1 cellular context compared by ENCODE assay signal in genomic region chr5:171387255-171387969, GRCh38.
A peak's percentile ranks its signal among the peaks of the same experiment; 100 is the strongest.
TF ChIP-seq lines count a peak whose summit lies in the region.

NPM1 (plus strand) TSS chr5:171387849; CDS start chr5:171387949, 100 bp downstream.

TF ChIP-seq in HepG2, 621 proteins besides CTCF, POLR2A, EP300 and RAD21 (continued from another document and continues in another):
- TF ChIP-seq ZNF660 (CRISPR knock-in tag; IDR thresholded peaks at IDR 0.05; ENCODE audit: borderline replicate concordance, low read depth) (no peak), PAF1 (CRISPR knock-in tag; IDR thresholded peaks at IDR 0.05) (no peak), NFATC3 (CRISPR knock-in tag; IDR thresholded peaks at IDR 0.05) (0 out of 2 replicates have a peak, but pooled peaks have one; percentile 51), ZHX2 (IDR thresholded peaks at IDR 0.05; ENCODE audit: low read depth) (peak; percentile 82), ZHX2 (CRISPR knock-in tag; IDR thresholded peaks at IDR 0.05; ENCODE audit: borderline replicate concordance) (0 out of 2 replicates have a peak, but pooled peaks have one; percentile 20), ATF2 (CRISPR knock-in tag; IDR thresholded peaks at IDR 0.05) (peak; percentile 47; the same call in 1 of the 2 replicates), SAP130 (CRISPR knock-in tag; IDR thresholded peaks at IDR 0.05; ENCODE audit: low read depth) (peak; percentile 89), ZNF530 (CRISPR knock-in tag; IDR thresholded peaks at IDR 0.05; ENCODE audit: low read depth) (no peak), ZNF431 (CRISPR knock-in tag; IDR thresholded peaks at IDR 0.05; ENCODE audit: borderline replicate concordance, low read depth) (no peak), ZNF160 (CRISPR knock-in tag; IDR thresholded peaks at IDR 0.05) (peak; percentile 46; the same call in 1 of the 2 replicates), PLSCR1 (CRISPR knock-in tag; IDR thresholded peaks at IDR 0.05; ENCODE audit: borderline replicate concordance) (no peak), REXO4 (CRISPR knock-in tag; IDR thresholded peaks at IDR 0.05; ENCODE audit: borderline replicate concordance) (no peak), ZNF557 (CRISPR knock-in tag; IDR thresholded peaks at IDR 0.05) (peak; percentile 76; the same call in 1 of the 2 replicates), FUBP1 (CRISPR knock-in tag; IDR thresholded peaks at IDR 0.05; ENCODE audit: borderline replicate concordance) (no peak), HOXA7 (CRISPR knock-in tag; IDR thresholded peaks at IDR 0.05) (no peak), ISL2 (CRISPR knock-in tag; IDR thresholded peaks at IDR 0.05) (peak; percentile 56; the same call in 1 of the 2 replicates), MYNN (CRISPR knock-in tag; IDR thresholded peaks at IDR 0.05; ENCODE audit: low read depth) (0 out of 2 replicates have a peak, but pooled peaks have one; percentile 49), ZNF142 (CRISPR knock-in tag; IDR thresholded peaks at IDR 0.05) (peak; percentile 68; the same call in 1 of the 2 replicates), ZNF510 (CRISPR knock-in tag; IDR thresholded peaks at IDR 0.05; ENCODE audit: low read depth) (no peak), HDAC2 (CRISPR knock-in tag; IDR thresholded peaks at IDR 0.05) (peak; percentile 51; the same call in 1 of the 2 replicates), KDM1A (CRISPR knock-in tag; IDR thresholded peaks at IDR 0.05) (no peak), ESRRA (CRISPR knock-in tag; IDR thresholded peaks at IDR 0.05; ENCODE audit: low read depth) (no peak), ZNF780A (CRISPR knock-in tag; IDR thresholded peaks at IDR 0.05) (0 out of 2 replicates have a peak, but pooled peaks have one; percentile 7), ZIK1 (CRISPR knock-in tag; IDR thresholded peaks at IDR 0.05; ENCODE audit: borderline replicate concordance, low read depth) (0 out of 2 replicates have a peak, but pooled peaks have one; percentile 42), THRA (CRISPR knock-in tag; IDR thresholded peaks at IDR 0.05; ENCODE audit: borderline replicate concordance) (0 out of 2 replicates have a peak, but pooled peaks have one; percentile 54), TOE1 (CRISPR knock-in tag; IDR thresholded peaks at IDR 0.05) (no peak), STAT6 (CRISPR knock-in tag; IDR thresholded peaks at IDR 0.05; ENCODE audit: borderline replicate concordance) (no peak; the same call in 1 of the 2 replicates), CEBPB (IDR thresholded peaks at IDR 0.05; ENCODE audit: borderline replicate concordance, low read depth, low read length) (no peak), MTF1 (CRISPR knock-in tag; IDR thresholded peaks at IDR 0.05) (no peak), ZNF446 (CRISPR knock-in tag; IDR thresholded peaks at IDR 0.05) (no peak), KDM5A (IDR thresholded peaks at IDR 0.05; ENCODE audit: borderline replicate concordance, low read length) (peak; percentile 37; the same call in 1 of the 2 replicates), YY1 (IDR thresholded peaks at IDR 0.05; ENCODE audit: insufficient read depth, insufficient replicate concordance, low read depth, low read length) (peak; percentile 97), TSC22D2 (CRISPR knock-in tag; IDR thresholded peaks at IDR 0.05; ENCODE audit: borderline replicate concordance) (peak; percentile 67; the same call in 1 of the 2 replicates), ZNF597 (CRISPR knock-in tag; IDR thresholded peaks at IDR 0.05) (no peak), ZNF414 (CRISPR knock-in tag; IDR thresholded peaks at IDR 0.05) (no peak)
